In the genomic region with DNA sequence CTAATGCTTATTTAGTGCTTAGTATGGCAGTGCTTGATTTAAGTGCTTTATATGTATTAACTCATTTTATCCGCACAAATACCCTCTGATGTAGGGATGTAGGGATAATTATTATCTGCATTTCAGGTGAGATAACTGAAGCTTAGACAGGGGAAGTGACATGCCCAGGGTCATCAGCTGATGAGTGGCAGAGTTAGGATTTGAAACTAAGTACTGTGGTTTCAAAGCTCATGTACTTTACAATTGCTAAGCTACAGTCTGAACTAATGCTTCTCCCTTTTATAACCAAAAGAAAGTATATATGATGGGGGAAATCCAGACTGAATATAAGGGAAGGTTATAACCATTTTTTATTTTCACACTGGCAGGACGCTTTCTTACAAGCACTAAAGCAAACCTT, we compare ENCODE assay signal across 24 cellular contexts.
A peak's percentile ranks its signal among the peaks of the same experiment; 100 is the strongest.
DNase-seq lines count a peak whose midpoint lies in the region; ATAC-seq lines count a peak whose summit lies in the region.
"Had no signal": no experiment of that assay in that cellular context is flagged by ENCODE, and none has a peak within 500 bp of the region (broad histone marks: within the 10 kb centered on the region; RNA-seq: fewer than 3 reads in every experiment).

No MANE protein-coding gene starts in this region.

- ATAC-seq in GM18870 (IDR thresholded peaks at IDR 0.05; ENCODE audit: unreplicated experiment) (peak; percentile 50), GM21737 (IDR thresholded peaks at IDR 0.05; ENCODE audit: unreplicated experiment) (peak; percentile 47), HG03097 (IDR thresholded peaks at IDR 0.05; ENCODE audit: low FRiP score, unreplicated experiment) (peak; percentile 46), HG03521 (IDR thresholded peaks at IDR 0.05; ENCODE audit: unreplicated experiment) (peak; percentile 50), HG02970 (IDR thresholded peaks at IDR 0.05; ENCODE audit: low FRiP score, unreplicated experiment) (no peak)
- ATAC-seq: left colon, T-helper 17 cell had no signal

- no peaks in the 10 kb centered on the region for H3K4me1 Mint-ChIP-seq in activated T-cell treated with anti-CD3 and anti-CD28 coated beads, Interleukin-2, amount 50 U/mL, for 24 hours (ENCODE audit: low read depth)
- H3K4me1 Mint-ChIP-seq: T-helper 17 cell had no signal

- H3K27me3 Mint-ChIP-seq in activated T-cell treated with anti-CD3 and anti-CD28 coated beads, Interleukin-2, amount 50 U/mL, for 24 hours = no peaks in the 10 kb centered on the region
- H3K27me3 Mint-ChIP-seq: progenitor cell of endocrine pancreas, T-helper 17 cell had no signal

- peaks cover 2% of the 10 kb centered on the region for H3K9me3 Mint-ChIP-seq in activated T-cell treated with anti-CD3 and anti-CD28 coated beads, Interleukin-2, amount 50 U/mL, for 24 hours

- no peak for DNase-seq in activated T-cell treated with anti-CD3 and anti-CD28 coated beads, Interleukin-2, amount 50 U/mL, for 24 hours
- no peak for DNase-seq in activated T-cell treated with anti-CD3 and anti-CD28 coated beads, Interleukin-2, amount 50 U/mL, for 1 hour
- DNase-seq in activated CD4-positive, CD25-positive, alpha-beta regulatory T cell (lab: John Stamatoyannopoulos, UW) = no peak
- DNase-seq: activated CD4-positive, alpha-beta T cell treated with anti-CD3 and anti-CD28 coated beads for 48 hours; activated naive CD4-positive, alpha-beta T cell treated with anti-CD3 and anti-CD28 coated beads for 36 hours; activated T-cell treated with anti-CD3 and anti-CD28 coated beads, Interleukin-2, amount 50 U/mL, for 48 hours; esophagus squamous epithelium; H7; left colon; mesenchymal stem cell; NCI-H1436; NCI-H2107; NCI-H446; NCI-H82; SK-N-SH; stomach; T-helper 17 cell; tibial artery had no signal

- no peaks in the 10 kb centered on the region for H3K36me3 Mint-ChIP-seq in activated T-cell treated with anti-CD3 and anti-CD28 coated beads, Interleukin-2, amount 50 U/mL, for 24 hours (ENCODE audit: low read depth)

- no peak overlapping the region for H3K4me3 Mint-ChIP-seq in activated T-cell treated with anti-CD3 and anti-CD28 coated beads, Interleukin-2, amount 50 U/mL, for 24 hours
- H3K4me3 Mint-ChIP-seq: activated naive CD4-positive, alpha-beta T cell treated with anti-CD3 and anti-CD28 coated beads for 36 hours; T-helper 17 cell had no signal

- H3K27ac Mint-ChIP-seq in activated T-cell treated with anti-CD3 and anti-CD28 coated beads, Interleukin-2, amount 50 U/mL, for 24 hours = no peak overlapping the region
- H3K27ac Mint-ChIP-seq: activated naive CD4-positive, alpha-beta T cell treated with anti-CD3 and anti-CD28 coated beads for 36 hours; T-helper 17 cell had no signal
